ENCODE assay signal across 1 cellular context in genomic region chr9:93003552-93004407, GRCh38.
TF ChIP-seq lines count a peak whose summit lies in the region.

No MANE protein-coding gene starts in this region.

TF ChIP-seq in K562, 482 proteins besides CTCF, POLR2A, EP300 and RAD21 (continued from another document and continues in another):
- TF ChIP-seq ZBTB11 (CRISPR knock-in tag; IDR thresholded peaks at IDR 0.05) (no peak), CTBP1 (IDR thresholded peaks at IDR 0.05; ENCODE audit: borderline replicate concordance) (peak; percentile 53; the same call in 1 of the 2 replicates), SREBF1 (IDR thresholded peaks at IDR 0.05; ENCODE audit: borderline replicate concordance, low read depth, low read length) (no peak), MTF1 (CRISPR knock-in tag; IDR thresholded peaks at IDR 0.05; ENCODE audit: borderline replicate concordance) (no peak), LCOR (CRISPR knock-in tag; IDR thresholded peaks at IDR 0.05) (no peak), CXXC5 (CRISPR knock-in tag; IDR thresholded peaks at IDR 0.05) (no peak), ESRRA (IDR thresholded peaks at IDR 0.05; ENCODE audit: borderline replicate concordance, low read depth) (peak; percentile 52; the same call in 1 of the 2 replicates), ATF3 (IDR thresholded peaks at IDR 0.05) (no peak), ATF3 (CRISPR knock-in tag; conservative IDR thresholded peaks at IDR 0.05) (no peak), TFAP4 (CRISPR knock-in tag; IDR thresholded peaks at IDR 0.05; ENCODE audit: borderline replicate concordance) (peak; percentile 63; the same call in 1 of the 2 replicates), RB1 (IDR thresholded peaks at IDR 0.05; ENCODE audit: low read depth) (peak; percentile 68; the same call in 1 of the 2 replicates), AFF1 (IDR thresholded peaks at IDR 0.05; ENCODE audit: low read depth in 1 of 2, partially characterized antibody in 2 of 2) (no peak), POLR2AphosphoS5 (IDR thresholded peaks at IDR 0.05; ENCODE audit: control insufficient read depth, insufficient read depth, low read depth, low read length) (no peak), ATF1 (CRISPR knock-in tag; IDR thresholded peaks at IDR 0.05) (no peak), ATF1 (tag; IDR thresholded peaks at IDR 0.05) (0 out of 2 replicates have a peak, but pooled peaks have one; percentile 21), STAG1 (CRISPR knock-in tag; IDR thresholded peaks at IDR 0.05; ENCODE audit: borderline replicate concordance) (no peak), JUND (IDR thresholded peaks at IDR 0.05; ENCODE audit: borderline replicate concordance, low read depth, low read length) (0 out of 2 replicates have a peak, but pooled peaks have one; percentile 26), JUND (tag; IDR thresholded peaks at IDR 0.05; ENCODE audit: borderline replicate concordance, low read depth, low read length) (no peak), PREB (CRISPR knock-in tag; IDR thresholded peaks at IDR 0.05) (no peak), KLF13 (tag; IDR thresholded peaks at IDR 0.05; ENCODE audit: borderline replicate concordance, low read depth) (0 out of 2 replicates have a peak, but pooled peaks have one; percentile 29), ZNF280A (IDR thresholded peaks at IDR 0.05; ENCODE audit: low read depth, partially characterized antibody) (no peak), RUNX1 (IDR thresholded peaks at IDR 0.05; ENCODE audit: low read depth) (no peak), EP400 (IDR thresholded peaks at IDR 0.05) (peak; percentile 34; the same call in 1 of the 2 replicates), ZNF175 (CRISPR knock-in tag; IDR thresholded peaks at IDR 0.05; ENCODE audit: low read depth) (no peak), SMC3 (conservative IDR thresholded peaks at IDR 0.05; ENCODE audit: insufficient read depth, low read depth, low read length) (peak; percentile 60), DEAF1 (CRISPR knock-in tag; IDR thresholded peaks at IDR 0.05) (peak; percentile 60), ZNF384 (IDR thresholded peaks at IDR 0.05; ENCODE audit: low read depth, low read length) (no peak), E2F6 (IDR thresholded peaks at IDR 0.05; ENCODE audit: borderline replicate concordance in 1 of 2, extremely low read depth in 1 of 2, insufficient read depth in 1 of 2, insufficient read length in 1 of 2, low read depth in 1 of 2, low read length in 1 of 2, poor library complexity in 1 of 2, severe bottlenecking in 1 of 2) (peak; percentile 64 to 83), TOE1 (IDR thresholded peaks at IDR 0.05; ENCODE audit: borderline replicate concordance) (0 out of 2 replicates have a peak, but pooled peaks have one; percentile 15), TOE1 (CRISPR knock-in tag; IDR thresholded peaks at IDR 0.05; ENCODE audit: borderline replicate concordance, low read depth) (no peak), RFX1 (IDR thresholded peaks at IDR 0.05) (no peak), NFIC (IDR thresholded peaks at IDR 0.05) (peak; percentile 21; the same call in 1 of the 2 replicates), XRCC5 (IDR thresholded peaks at IDR 0.05; ENCODE audit: low read depth, low read length) (peak; percentile 31; the same call in 1 of the 2 replicates), ZBTB7A (IDR thresholded peaks at IDR 0.05; ENCODE audit: borderline replicate concordance, control insufficient read depth, low read depth, low read length) (no peak), GATAD2A (IDR thresholded peaks at IDR 0.05) (no peak), GMEB1 (CRISPR knock-in tag; IDR thresholded peaks at IDR 0.05) (no peak), ARID1B (IDR thresholded peaks at IDR 0.05) (no peak), MNT (conservative IDR thresholded peaks at IDR 0.05) (peak; percentile 53 to 80), HMBOX1 (IDR thresholded peaks at IDR 0.05) (no peak), L3MBTL2 (IDR thresholded peaks at IDR 0.05) (peak; percentile 74)
